ENCODE assay signal across 1 cellular context in genomic region chr17:4512156-4513112, GRCh38.
TF ChIP-seq lines count a peak whose summit lies in the region.

No MANE protein-coding gene starts in this region.

TF ChIP-seq in GM12878, 131 proteins besides CTCF, POLR2A, EP300 and RAD21:
- TF ChIP-seq GATAD2B (conservative IDR thresholded peaks at IDR 0.05; ENCODE audit: low read depth) (no peak), CUX1 (IDR thresholded peaks at IDR 0.05; ENCODE audit: insufficient replicate concordance, low read depth, low read length) (no peak), TARDBP (IDR thresholded peaks at IDR 0.05; ENCODE audit: borderline replicate concordance) (no peak), BCL3 (IDR thresholded peaks at IDR 0.05; ENCODE audit: borderline replicate concordance, insufficient read depth, low read depth, low read length, poor library complexity, severe bottlenecking) (peak; percentile 100), SREBF2 (IDR thresholded peaks at IDR 0.05; ENCODE audit: low read length) (no peak), TCF3 (IDR thresholded peaks at IDR 0.05; ENCODE audit: borderline replicate concordance, insufficient read depth, low read depth, low read length) (peak; percentile 91), PBX3 (IDR thresholded peaks at IDR 0.05; ENCODE audit: insufficient replicate concordance, low read depth, low read length) (peak; percentile 68), HDAC6 (IDR thresholded peaks at IDR 0.05; ENCODE audit: unreplicated experiment) (no peak), SMAD1 (IDR thresholded peaks at IDR 0.05; ENCODE audit: low read depth, partially characterized antibody) (no peak), MXI1 (IDR thresholded peaks at IDR 0.05; ENCODE audit: low read depth, low read length) (no peak)
